10 cellular contexts compared by ENCODE assay signal in the genomic region with DNA sequence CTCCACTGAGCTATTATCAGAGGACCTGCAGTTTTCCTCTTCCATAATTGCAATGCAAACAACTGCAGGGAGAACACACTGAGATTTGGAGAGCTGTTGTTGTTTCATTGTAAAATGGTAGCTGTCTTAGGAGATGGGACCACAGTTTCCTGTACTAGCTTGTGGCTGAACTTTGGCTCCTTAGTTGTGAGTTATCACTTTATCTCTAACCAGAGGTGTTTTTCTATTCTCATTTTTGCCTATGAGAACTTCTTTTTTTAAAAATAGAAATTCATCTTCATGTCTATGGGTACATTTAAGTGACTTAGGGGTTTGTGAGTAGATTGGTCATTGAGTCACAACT.
DNase-seq lines count a peak whose midpoint lies in the region; ATAC-seq and TF ChIP-seq lines count a peak whose summit lies in the region.
"Had no signal": no experiment of that assay in that cellular context is flagged by ENCODE, and none has a peak within 500 bp of the region (broad histone marks: within the 10 kb centered on the region; RNA-seq: fewer than 3 reads in every experiment).

No MANE protein-coding gene starts in this region.

- no peaks in the 10 kb centered on the region for H3K9me2 ChIP-seq in SK-N-SH

- TF ChIP-seq CTCF in SK-N-SH (IDR thresholded peaks at IDR 0.05), result no peak

- no peak overlapping the region; the same call in 1 of the 2 replicates for H2AFZ ChIP-seq in SK-N-SH (ENCODE audit: low read depth)

- H4K20me1 ChIP-seq in SK-N-SH (ENCODE audit: insufficient read depth), result no peaks in the 10 kb centered on the region

- peak overlapping the region; percentile 40; the same call in 1 of the 2 replicates for H3K4me2 ChIP-seq in SK-N-SH

- DNase-seq in SK-N-SH (no peak), SKM-1 treated with dmso at 0.1 percent for 144 hours (lab: John Stamatoyannopoulos, UW; ENCODE audit: unreplicated experiment) (no peak), NCI-H446 treated with DMSO at 0.1 percent for 48 hours (lab: John Stamatoyannopoulos, UW) (no peak), dedifferentiated amniotic fluid mesenchymal stem cell (ENCODE audit: extremely low spot score) (no peak)
- DNase-seq in Jurkat, Clone E6-1 (ENCODE audit: low read depth, low spot score), result peak; percentile 80
- peak; percentile 36 for DNase-seq in central memory CD4-positive, alpha-beta T cell
- DNase-seq: naive B cell, testis had no signal

- H3K36me3 ChIP-seq in SK-N-SH (replicated peaks in 1 of 2; ENCODE audit: control insufficient read depth in 1 of 2, insufficient read depth in 2 of 2, low read length in 1 of 2) (no peaks in the 10 kb centered on the region), subcutaneous abdominal adipose tissue (ENCODE audit: control insufficient read depth in 5 of 5, insufficient read depth in 5 of 5, low read length in 5 of 5) (no peaks in the 10 kb centered on the region)

- CTCF ChIA-PET in SK-N-SH (lab: Yijun Ruan, JAX), result no interaction called here

- H3K27me3 ChIP-seq in SK-N-SH (ENCODE audit: insufficient read depth), result no peaks in the 10 kb centered on the region
- H3K27me3 ChIP-seq in subcutaneous abdominal adipose tissue (ENCODE audit: control insufficient read depth in 5 of 5, insufficient read depth in 4 of 5, low read length in 5 of 5), result no peaks in the 10 kb centered on the region
- H3K27me3 ChIP-seq: testis had no signal

- H3F3A ChIP-seq in SK-N-SH (replicated peaks; ENCODE audit: insufficient read depth), result peaks cover 14% of the 10 kb centered on the region

- ATAC-seq in SK-N-SH treated with all-trans-retinoic acid at 6 μM for 48 hours, result no peak; the same call in 2 of the 3 replicates

- H3K27ac ChIP-seq in SK-N-SH (ENCODE audit: low read depth in 2 of 2, low read length in 1 of 2) (peak overlapping the region; percentile 60 to 83; a peak in 3 of 4 replicates), subcutaneous abdominal adipose tissue (ENCODE audit: low read depth, low read length) (peak overlapping the region; percentile 33)

- no peaks in the 10 kb centered on the region for H3K79me2 ChIP-seq in SK-N-SH (ENCODE audit: insufficient read depth)

- no peaks in the 10 kb centered on the region for H3K9me3 ChIP-seq in SK-N-SH
- H3K9me3 ChIP-seq in subcutaneous abdominal adipose tissue (ENCODE audit: control insufficient read depth in 5 of 5, low read length in 5 of 5), result no peaks in the 10 kb centered on the region
- H3K9me3 ChIP-seq: testis had no signal

- H3K4me1 ChIP-seq in SK-N-SH (ENCODE audit: control insufficient read depth in 1 of 2, insufficient read depth in 2 of 2, low read depth in 1 of 2, low read length in 1 of 2) (peaks cover 0 to 9% of the 10 kb centered on the region in 2 experiments; a peak in 2 of 4 replicates), subcutaneous abdominal adipose tissue (ENCODE audit: control insufficient read depth in 5 of 5, insufficient read depth in 5 of 5, low read length in 5 of 5) (peaks cover 0 to 8% (median 4%) of the 10 kb centered on the region in 5 donors)

- POLR2A ChIA-PET in SK-N-SH (lab: Yijun Ruan, JAX), result no interaction called here

- H3K4me3 ChIP-seq in SK-N-SH (ENCODE audit: low read depth in 2 of 2, low read length in 1 of 2) (no peak overlapping the region), subcutaneous abdominal adipose tissue (ENCODE audit: low read depth in 1 of 5, low read length in 5 of 5) (no peak overlapping the region)
- H3K4me3 ChIP-seq in Jurkat, Clone E6-1 (ENCODE audit: low read length), result no peak overlapping the region
- H3K4me3 ChIP-seq: testis had no signal

- H3K9ac ChIP-seq in SK-N-SH (no peak overlapping the region), subcutaneous abdominal adipose tissue (ENCODE audit: low read length in 5 of 5) (no peak overlapping the region)

- TF ChIP-seq RAD21 in SK-N-SH (IDR thresholded peaks at IDR 0.05; ENCODE audit: low read length), result no peak

- TF ChIP-seq EP300 in SK-N-SH (IDR thresholded peaks at IDR 0.05; ENCODE audit: borderline replicate concordance in 1 of 2, low read depth in 1 of 2, low read length in 1 of 2), result no peak

TF ChIP-seq in SK-N-SH, 30 proteins besides CTCF, POLR2A, EP300 and RAD21:
- TF ChIP-seq FOSL2 (IDR thresholded peaks at IDR 0.05; ENCODE audit: borderline replicate concordance, low read depth), result no peak
- no peak for TF ChIP-seq MEF2A (IDR thresholded peaks at IDR 0.05; ENCODE audit: borderline replicate concordance, low read depth)
- no peak for TF ChIP-seq TEAD4 (IDR thresholded peaks at IDR 0.05; ENCODE audit: borderline replicate concordance, insufficient read depth)
- TF ChIP-seq GABPA (IDR thresholded peaks at IDR 0.05; ENCODE audit: low read depth), result no peak
- no peak for TF ChIP-seq YY1 (IDR thresholded peaks at IDR 0.05; ENCODE audit: low read depth)
- no peak for TF ChIP-seq RXRA (IDR thresholded peaks at IDR 0.05; ENCODE audit: borderline replicate concordance, low read depth)
- TF ChIP-seq TAF1 (IDR thresholded peaks at IDR 0.05; ENCODE audit: borderline replicate concordance, low read depth, low read length), result no peak
- TF ChIP-seq, protein P1, sequence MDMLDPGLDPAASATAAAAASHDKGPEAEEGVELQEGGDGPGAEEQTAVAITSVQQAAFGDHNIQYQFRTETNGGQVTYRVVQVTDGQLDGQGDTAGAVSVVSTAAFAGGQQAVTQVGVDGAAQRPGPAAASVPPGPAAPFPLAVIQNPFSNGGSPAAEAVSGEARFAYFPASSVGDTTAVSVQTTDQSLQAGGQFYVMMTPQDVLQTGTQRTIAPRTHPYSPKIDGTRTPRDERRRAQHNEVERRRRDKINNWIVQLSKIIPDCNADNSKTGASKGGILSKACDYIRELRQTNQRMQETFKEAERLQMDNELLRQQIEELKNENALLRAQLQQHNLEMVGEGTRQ (IDR thresholded peaks at IDR 0.05; ENCODE audit: borderline replicate concordance, low read depth, low read length), result no peak
- no peak for TF ChIP-seq ELF1 (IDR thresholded peaks at IDR 0.05)
- no peak for TF ChIP-seq POLR2AphosphoS5 (IDR thresholded peaks at IDR 0.05; ENCODE audit: low read depth, low read length)
- TF ChIP-seq FOXM1 (IDR thresholded peaks at IDR 0.05; ENCODE audit: low read depth), result no peak
- TF ChIP-seq, protein P2, sequence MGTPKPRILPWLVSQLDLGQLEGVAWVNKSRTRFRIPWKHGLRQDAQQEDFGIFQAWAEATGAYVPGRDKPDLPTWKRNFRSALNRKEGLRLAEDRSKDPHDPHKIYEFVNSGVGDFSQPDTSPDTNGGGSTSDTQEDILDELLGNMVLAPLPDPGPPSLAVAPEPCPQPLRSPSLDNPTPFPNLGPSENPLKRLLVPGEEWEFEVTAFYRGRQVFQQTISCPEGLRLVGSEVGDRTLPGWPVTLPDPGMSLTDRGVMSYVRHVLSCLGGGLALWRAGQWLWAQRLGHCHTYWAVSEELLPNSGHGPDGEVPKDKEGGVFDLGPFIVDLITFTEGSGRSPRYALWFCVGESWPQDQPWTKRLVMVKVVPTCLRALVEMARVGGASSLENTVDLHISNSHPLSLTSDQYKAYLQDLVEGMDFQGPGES (IDR thresholded peaks at IDR 0.05; ENCODE audit: low read depth, low read length), result no peak
- no peak for TF ChIP-seq GATA2 (CRISPR knock-in tag; IDR thresholded peaks at IDR 0.05)

TF ChIP-seq in SK-N-SH treated with all-trans-retinoic acid at 6 μM for 48 hours, 23 proteins besides CTCF, POLR2A, EP300 and RAD21 (continues in another document):
- no peak for TF ChIP-seq ISL1 (CRISPR knock-in tag; IDR thresholded peaks at IDR 0.05)
- TF ChIP-seq ZFP3 (CRISPR knock-in tag; IDR thresholded peaks at IDR 0.05), result no peak
- TF ChIP-seq, protein P3, sequence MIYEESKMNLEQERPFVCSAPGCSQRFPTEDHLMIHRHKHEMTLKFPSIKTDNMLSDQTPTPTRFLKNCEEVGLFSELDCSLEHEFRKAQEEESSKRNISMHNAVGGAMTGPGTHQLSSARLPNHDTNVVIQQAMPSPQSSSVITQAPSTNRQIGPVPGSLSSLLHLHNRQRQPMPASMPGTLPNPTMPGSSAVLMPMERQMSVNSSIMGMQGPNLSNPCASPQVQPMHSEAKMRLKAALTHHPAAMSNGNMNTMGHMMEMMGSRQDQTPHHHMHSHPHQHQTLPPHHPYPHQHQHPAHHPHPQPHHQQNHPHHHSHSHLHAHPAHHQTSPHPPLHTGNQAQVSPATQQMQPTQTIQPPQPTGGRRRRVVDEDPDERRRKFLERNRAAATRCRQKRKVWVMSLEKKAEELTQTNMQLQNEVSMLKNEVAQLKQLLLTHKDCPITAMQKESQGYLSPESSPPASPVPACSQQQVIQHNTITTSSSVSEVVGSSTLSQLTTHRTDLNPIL (CRISPR knock-in tag; IDR thresholded peaks at IDR 0.05; ENCODE audit: low read depth), result no peak
- no peak for TF ChIP-seq TOX (CRISPR knock-in tag; IDR thresholded peaks at IDR 0.05; ENCODE audit: borderline replicate concordance)
- TF ChIP-seq SNAI2 (CRISPR knock-in tag; IDR thresholded peaks at IDR 0.05), result no peak
- no peak for TF ChIP-seq ESRRG (CRISPR knock-in tag; IDR thresholded peaks at IDR 0.05)
- TF ChIP-seq PATZ1 (CRISPR knock-in tag; IDR thresholded peaks at IDR 0.05; ENCODE audit: borderline replicate concordance), result no peak
- no peak for TF ChIP-seq RARB (CRISPR knock-in tag; IDR thresholded peaks at IDR 0.05)
- TF ChIP-seq BACH2 (CRISPR knock-in tag; IDR thresholded peaks at IDR 0.05; ENCODE audit: borderline replicate concordance), result no peak
- no peak for TF ChIP-seq ZNF70 (CRISPR knock-in tag; IDR thresholded peaks at IDR 0.05)
- no peak for TF ChIP-seq CSDC2 (CRISPR knock-in tag; IDR thresholded peaks at IDR 0.05)

Comparison
In these comparisons a context has a peak if more than half of its experiments do, and no peak if none do; other contexts are left out.
1. DNase-seq: peak in Jurkat, Clone E6-1 (single experiment) and central memory CD4-positive, alpha-beta T cell (single experiment); none in SK-N-SH (single experiment), SKM-1 treated with dmso at 0.1 percent for 144 hours (single experiment), NCI-H446 treated with DMSO at 0.1 percent for 48 hours (single experiment) and dedifferentiated amniotic fluid mesenchymal stem cell (single experiment).